Comparison of ENCODE assay signal across 23 cellular contexts in the genomic region with DNA sequence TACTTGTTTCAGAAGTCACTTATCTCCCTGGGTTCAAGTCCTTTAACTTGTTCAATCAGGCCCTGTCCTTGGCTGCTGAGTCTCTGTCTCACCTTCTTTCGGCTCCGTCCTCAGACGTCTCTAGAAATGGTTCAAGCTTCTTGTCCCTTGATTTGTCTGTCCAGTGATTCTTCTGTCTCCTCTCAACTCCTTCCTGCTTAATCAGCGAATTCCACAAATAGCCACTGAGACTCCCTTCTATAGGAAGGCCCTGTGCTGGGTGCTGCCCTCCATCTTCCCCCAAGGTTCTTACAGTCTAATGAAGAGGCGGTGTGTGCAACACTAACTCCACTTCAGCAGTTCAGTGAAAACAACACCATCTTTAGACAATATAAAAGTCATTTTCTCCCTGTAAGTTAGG. TPM values are rescaled to one million over a fixed set of nuclear protein-coding genes. Genes with fewer than 3 reads are reported as not detected.
A peak's percentile ranks its signal among the peaks of the same experiment; 100 is the strongest.
DNase-seq lines count a peak whose midpoint lies in the region; ATAC-seq, FAIRE-seq and TF ChIP-seq lines count a peak whose summit lies in the region.
"Had no signal": no experiment of that assay in that cellular context is flagged by ENCODE, and none has a peak within 500 bp of the region (broad histone marks: within the 10 kb centered on the region; RNA-seq: fewer than 3 reads in every experiment).

No MANE protein-coding gene starts in this region.

- no peaks in the 10 kb centered on the region for H3K79me2 ChIP-seq in K562 (ENCODE audit: control insufficient read depth, insufficient read depth, low read length)

- TF ChIP-seq RAD21 in K562 (CRISPR knock-in tag; conservative IDR thresholded peaks at IDR 0.05 in 1 of 2, IDR thresholded peaks at IDR 0.05 in 1 of 2) = no peak

- no peaks in the 10 kb centered on the region; the same call in 1 of the 2 replicates for H3K27me3 Mint-ChIP-seq in WTC11 (ENCODE audit: low read depth)

- H3K36me3 ChIP-seq in K562 (ENCODE audit: control insufficient read depth, insufficient read depth, low read length) (no peaks in the 10 kb centered on the region), sigmoid colon (no peaks in the 10 kb centered on the region)
- H3K36me3 ChIP-seq: BLaER1 treated with 17β-estradiol and CSF1 and Interleukin-3, amounts not matched to agents 10 nM and 100 nM had no signal

- no peak overlapping the region for H3K4me2 ChIP-seq in K562 (ENCODE audit: insufficient read depth, low read length)

- H3K4me3 ChIP-seq in K562 = no peak overlapping the region
- H3K4me3 ChIP-seq in sigmoid colon = no peak overlapping the region
- H3K4me3 ChIP-seq: BLaER1 treated with 17β-estradiol and CSF1 and Interleukin-3, amounts not matched to agents 10 nM and 100 nM; GM23248 had no signal

- POLR2A ChIA-PET in K562 (lab: Yijun Ruan, JAX) = interaction anchor here (0.6 to 1.7 kb wide), 3 partner anchors 8 to 1898 kb away, joined by 3 to 4 read pairs (median 3); no protein-coding TSS in a partner anchor
- POLR2A ChIA-PET in WTC11 (lab: Charles Lee) = no interaction called here

- H3K27ac Mint-ChIP-seq in WTC11 = no peak overlapping the region
- H3K27ac Mint-ChIP-seq: B cell; CD4-positive, CD25-positive, alpha-beta regulatory T cell; IgD-negative memory B cell had no signal

- WGBS in K562 (ENCODE audit: insufficient coverage, low coverage, missing lambda C conversion rate) = 0% methylated on average over 5 of the region's 5 CpGs
- 83 to 90% methylated on average over 5 of the region's 5 CpGs for WGBS in sigmoid colon, 2 donors

- TF ChIP-seq POLR2A in K562 (conservative IDR thresholded peaks at IDR 0.05) (no peak), sigmoid colon (IDR thresholded peaks at IDR 0.05) (no peak)

- intact Hi-C loops in K562 (cut with micrococcal nuclease) = loop anchor here (5.0 kb wide), 1 partner anchor 160 kb away; a partner anchor contains a TSS
- intact Hi-C loops in sigmoid colon (cut with DNase I) = loop anchor here (10.0 kb wide), 1 partner anchor 162 kb away; a partner anchor contains a TSS

- H3K4me1 Mint-ChIP-seq in WTC11 = peaks cover 30% of the 10 kb centered on the region
- H3K4me1 Mint-ChIP-seq: B cell; CD4-positive, CD25-positive, alpha-beta regulatory T cell; IgD-negative memory B cell had no signal

- H3K9me3 Mint-ChIP-seq in WTC11 = 0 out of 2 replicates have a peak, but pooled peaks cover 3% of the 10 kb centered on the region
- H3K9me3 Mint-ChIP-seq: CD4-positive, CD25-positive, alpha-beta regulatory T cell; CD8-positive, alpha-beta memory T cell had no signal

- DNase-seq in activated effector memory CD4-positive, alpha-beta T cell treated with anti-CD3 and anti-CD28 coated beads, Interleukin-2, amount 50 U/mL, for 16 hours = peak; percentile 3
- no peak for DNase-seq in activated effector memory CD4-positive, alpha-beta T cell treated with Interleukin-2 at 50 U/mL for 16 hours
- no peak for DNase-seq in K562 (ENCODE audit: extremely low read depth in 1 of 4, low spot score in 3 of 4)
- DNase-seq in mesenteric fat pad (ENCODE audit: low spot score) = peak; percentile 16
- DNase-seq in sigmoid colon = peak; percentile 2
- DNase-seq in germinal center (ENCODE audit: low spot score) = no peak
- no peak for DNase-seq in WTC11 (ENCODE audit: low spot score)
- DNase-seq in AG08395 (ENCODE audit: low spot score) = no peak
- DNase-seq: CD4-positive, CD25-positive, alpha-beta regulatory T cell; CD8-positive, alpha-beta memory T cell; COR-L47; DMS 273 treated with DMSO at 0.1 percent for 48 hours; HCEC 1CT had no signal

- H3K9me3 ChIP-seq in K562 (replicated peaks; ENCODE audit: control insufficient read depth, insufficient read depth, low read depth, low read length) (no peaks in the 10 kb centered on the region), sigmoid colon (no peaks in the 10 kb centered on the region)
- H3K9me3 ChIP-seq: BLaER1 treated with 17β-estradiol and CSF1 and Interleukin-3, amounts not matched to agents 10 nM and 100 nM had no signal

- peaks cover 6% of the 10 kb centered on the region; the same call in 1 of the 2 replicates for H4K20me1 ChIP-seq in K562 (replicated peaks; ENCODE audit: control insufficient read depth, insufficient read depth, low read length)
- H4K20me1 ChIP-seq: BLaER1 treated with 17β-estradiol and CSF1 and Interleukin-3, amounts not matched to agents 10 nM and 100 nM had no signal

- ATAC-seq in K562 (no peak), WTC11 (no peak)

- H3K9ac ChIP-seq in K562 (ENCODE audit: insufficient read depth in 1 of 2, low read depth in 2 of 2, low read length in 2 of 2) = no peak overlapping the region
- H3K9ac ChIP-seq: BLaER1 treated with 17β-estradiol and CSF1 and Interleukin-3, amounts not matched to agents 10 nM and 100 nM; GM23248 had no signal

- H3K4me3 Mint-ChIP-seq in WTC11 = no peak overlapping the region
- H3K4me3 Mint-ChIP-seq: B cell; CD4-positive, CD25-positive, alpha-beta regulatory T cell; CD8-positive, alpha-beta memory T cell; IgD-negative memory B cell had no signal

- 0 out of 2 replicates have a peak, but pooled peaks cover 3% of the 10 kb centered on the region for H3K36me3 Mint-ChIP-seq in WTC11
- H3K36me3 Mint-ChIP-seq: CD4-positive, CD25-positive, alpha-beta regulatory T cell; CD8-positive, alpha-beta memory T cell; IgD-negative memory B cell had no signal

- no peak overlapping the region for H2AFZ ChIP-seq in K562 (ENCODE audit: low read depth, low read length)
- H2AFZ ChIP-seq: GM23248 had no signal

- BruUV-seq in K562 (replicated peaks; lab: Mats Ljungman, UMichigan) = no TSS peak

- no peak for TF ChIP-seq CTCF in K562 (IDR thresholded peaks at IDR 0.05 in 2 of 3, conservative IDR thresholded peaks at IDR 0.05 in 1 of 3; ENCODE audit: insufficient read depth in 2 of 3, low read depth in 1 of 3, low read length in 3 of 3)
- no peak for TF ChIP-seq CTCF in sigmoid colon (IDR thresholded peaks at IDR 0.05)
- no peak for TF ChIP-seq CTCF in WTC11 (IDR thresholded peaks at IDR 0.05)

- H3K27ac ChIP-seq in K562 (ENCODE audit: extremely low read depth, low read depth, low read length) (no peak overlapping the region), sigmoid colon (no peak overlapping the region)
- H3K27ac ChIP-seq: 22Rv1; BLaER1 treated with 17β-estradiol and CSF1 and Interleukin-3, amounts not matched to agents 10 nM and 100 nM; GM23248; HL-60 had no signal

- no peaks in the 10 kb centered on the region for H3K9me1 ChIP-seq in K562 (ENCODE audit: control insufficient read depth, insufficient read depth, low read length)

- in situ Hi-C loops in K562 (cut with MboI) = loop anchor here (25.0 kb wide), 1 partner anchor 405 kb away; no protein-coding TSS in a partner anchor

- TF ChIP-seq EP300 in K562 (IDR thresholded peaks at IDR 0.05; ENCODE audit: low read length) (no peak), sigmoid colon (IDR thresholded peaks at IDR 0.05) (no peak)

- CTCF ChIA-PET in K562 (lab: Yijun Ruan, JAX; ENCODE audit: low intra/inter-chr PET ratio) (interaction anchor here (0.6 to 3.0 kb wide), 2 partner anchors 54 to 74 kb away, joined by 3 to 21 read pairs; no protein-coding TSS in a partner anchor), WTC11 (lab: Charles Lee) (interaction anchor here (8.1 to 17.6 kb wide), 3 partner anchors 17 to 128 kb away, joined by 140 to 511 read pairs (median 256); no protein-coding TSS in a partner anchor)

- H3K4me1 ChIP-seq in K562 (replicated peaks in 1 of 2; ENCODE audit: control insufficient read depth in 2 of 2, insufficient read depth in 2 of 2, low read length in 2 of 2) (no peaks in the 10 kb centered on the region), sigmoid colon (no peaks in the 10 kb centered on the region)

- FAIRE-seq in K562 (lab: Jason Lieb, UNC) = no peak
- FAIRE-seq: G401.6, GM12891, GM19239, H54 had no signal

- H3K27me3 ChIP-seq in K562 (ENCODE audit: control insufficient read depth in 2 of 2, insufficient read depth in 2 of 2, low read length in 2 of 2) = peaks cover 0 to 59% of the 10 kb centered on the region in 2 experiments; a peak in 3 of 5 replicates
- peaks cover 0 to 4% (median 0%) of the 10 kb centered on the region in 3 donors for H3K27me3 ChIP-seq in sigmoid colon
- H3K27me3 ChIP-seq: BLaER1 treated with 17β-estradiol and CSF1 and Interleukin-3, amounts not matched to agents 10 nM and 100 nM had no signal

TF ChIP-seq in K562, 482 proteins besides CTCF, POLR2A, EP300 and RAD21 (continues in another document):
- TF ChIP-seq C11orf30 (IDR thresholded peaks at IDR 0.05; ENCODE audit: low read depth) (peak; percentile 57), ZNF316 (IDR thresholded peaks at IDR 0.05) (peak; percentile 71), CBFB (CRISPR knock-in tag; IDR thresholded peaks at IDR 0.05) (no peak), MAFK (IDR thresholded peaks at IDR 0.05; ENCODE audit: low read length) (peak; percentile 31; the same call in 1 of the 2 replicates), ZNF324 (CRISPR knock-in tag; IDR thresholded peaks at IDR 0.05) (no peak)

RNA-seq across cellular contexts. Expression of a gene that starts 12.7 kb away (rescaled TPM):
- 9.7 and 14.8 TPM in 2 replicates for total RNA-seq in K562 (2011; cell fraction: chromatin; rRNA removed; ENCODE audit: low replicate concordance)
- 11.3 and 11.4 TPM in 2 replicates for total RNA-seq in K562 (2011; cell fraction: nucleolus; rRNA removed)
- total RNA-seq in K562 (2011; cell fraction: nucleoplasm; rRNA removed) = 12.5 and 13.0 TPM in 2 replicates
- total RNA-seq in K562 (2014; rRNA removed) (2.5 and 3.8 TPM in 2 replicates), K562 (2014; rRNA removed; fragmentation: Illumina TruSeq; extraction: Trizol) (3.0 TPM in 2 replicates), K562 (2015; rRNA removed; fragmentation: Illumina TruSeq; extraction: Trizol) (2.5 and 3.1 TPM in 2 replicates), K562 (2021) (7.3 and 7.8 TPM in 2 replicates), mesenteric fat pad (2.6 TPM), sigmoid colon (1 to 10 TPM; 3.0 to 6.3 (median 3.5) TPM), WTC11 (2021) (24.4 to 28.9 TPM (median 26.9 TPM) in 3 replicates)
- polyA plus RNA-seq in K562 (2011; rRNA removed) (10.2 and 11.5 TPM in 2 replicates), K562 (2014; fragmentation: Illumina TruSeq; extraction: Trizol) (5.6 and 6.3 TPM in 2 replicates), K562 (2014; fragmentation: Nextera tagmentation; extraction: Ambion mirVana) (1 to 10 TPM; 1.9 to 2.3 TPM), K562 (2014; rRNA removed) (9.5 and 11.1 TPM in 2 replicates), sigmoid colon (1 to 10 TPM; 2.5 to 6.9 (median 4.2) TPM)
- 12.4 and 12.6 TPM in 2 replicates for polyA plus RNA-seq in K562 (2011; cell fraction: cytosol; rRNA removed)
- 12.2 and 13.2 TPM in 2 replicates for polyA plus RNA-seq in K562 (2011; cell fraction: nucleus; rRNA removed)
- 8.8 and 9.9 TPM in 2 replicates for polyA plus RNA-seq in K562 (2012)
- 4.0 and 5.2 TPM in 2 replicates for polyA minus RNA-seq in K562 (2011; rRNA and poly(A)+ RNA removed)
- polyA minus RNA-seq in K562 (2011; cell fraction: cytosol; rRNA and poly(A)+ RNA removed) = 2.8 TPM in 1 of 2 replicates, not detected in the other
- 1.5 and 3.9 TPM in 2 replicates for polyA minus RNA-seq in K562 (2011; cell fraction: nucleus; rRNA and poly(A)+ RNA removed)
- total RNA-seq: GM23248 had no signal

Comparison
In these comparisons a context has a peak if more than half of its experiments do, and no peak if none do; other contexts are left out.
1. DNase-seq: peak in activated effector memory CD4-positive, alpha-beta T cell treated with anti-CD3 and anti-CD28 coated beads, Interleukin-2, amount 50 U/mL, for 16 hours (single experiment), mesenteric fat pad (single experiment) and sigmoid colon (single experiment); none in activated effector memory CD4-positive, alpha-beta T cell treated with Interleukin-2 at 50 U/mL for 16 hours (single experiment), K562 (0 of 4), germinal center (single experiment), WTC11 (single experiment) and AG08395 (single experiment).